27 cellular contexts compared by ENCODE assay signal in the genomic region with DNA sequence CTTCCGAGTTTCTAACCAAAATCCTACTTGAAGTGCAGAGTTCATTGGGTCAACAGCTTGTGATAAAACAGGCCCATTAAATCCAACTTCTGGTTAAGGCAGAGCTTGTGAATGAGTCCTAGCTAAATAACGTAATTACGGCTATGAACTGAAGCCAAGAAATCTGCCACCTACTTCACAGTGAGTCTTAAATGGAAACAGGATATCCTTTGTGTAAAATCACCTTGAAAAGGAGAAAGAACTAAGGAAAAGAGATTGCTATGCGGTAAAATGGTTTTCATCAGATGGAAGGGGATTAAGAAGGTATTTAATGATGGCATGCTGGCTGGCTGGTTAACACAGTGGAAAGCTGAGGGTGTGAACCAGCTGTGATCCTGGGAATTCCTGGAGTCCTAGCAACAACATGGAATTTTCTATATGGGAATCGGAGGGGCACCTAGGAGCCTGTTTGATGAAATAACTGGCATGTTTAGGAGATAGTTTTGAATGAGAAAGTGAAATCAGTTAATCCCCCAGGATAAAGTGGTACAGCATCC.
DNase-seq lines count a peak whose midpoint lies in the region; ATAC-seq, FAIRE-seq and TF ChIP-seq lines count a peak whose summit lies in the region.
"Had no signal": no experiment of that assay in that cellular context is flagged by ENCODE, and none has a peak within 500 bp of the region (broad histone marks: within the 10 kb centered on the region; RNA-seq: fewer than 3 reads in every experiment).

No MANE protein-coding gene starts in this region.

- H3K27me3 ChIP-seq in mammary epithelial cell (ENCODE audit: insufficient read depth, low read length) (peaks cover 1% of the 10 kb centered on the region), smooth muscle cell (ENCODE audit: low read depth) (no peaks in the 10 kb centered on the region), lower lobe of right lung (ENCODE audit: low read depth) (no peaks in the 10 kb centered on the region), spleen (replicated peaks in 1 of 7) (no peaks in the 10 kb centered on the region)
- H3K27me3 ChIP-seq: cardiac muscle cell, right atrium auricular region had no signal

- ATAC-seq in WTC11 (peak; percentile 80), left colon (peak; percentile 34), lower lobe of right lung (no peak)

- no peaks in the 10 kb centered on the region for H3K4me1 ChIP-seq in mammary epithelial cell (ENCODE audit: insufficient read depth, low read length)
- peaks cover 31% of the 10 kb centered on the region for H3K4me1 ChIP-seq in smooth muscle cell (ENCODE audit: low read depth)
- H3K4me1 ChIP-seq in lower lobe of right lung: no peaks in the 10 kb centered on the region
- no peaks in the 10 kb centered on the region for H3K4me1 ChIP-seq in spleen
- H3K4me1 ChIP-seq: right atrium auricular region had no signal

- no peaks in the 10 kb centered on the region for H3F3A ChIP-seq in smooth muscle cell (ENCODE audit: low read depth)

- no peaks in the 10 kb centered on the region for H3K9me3 Mint-ChIP-seq in MCF 10A (ENCODE audit: unreplicated experiment)
- H3K9me3 Mint-ChIP-seq in WTC11: peaks cover 12% of the 10 kb centered on the region
- H3K9me3 Mint-ChIP-seq: T-helper 2 cell treated with Interferon-gamma antibody and Interleukin-4, amounts not matched to agents 5 μg/mL and 100 μg/mL, for 36 hours had no signal

- no peaks in the 10 kb centered on the region for H3K36me3 Mint-ChIP-seq in MCF 10A (ENCODE audit: insufficient read depth, unreplicated experiment)
- peaks cover 7% of the 10 kb centered on the region; the same call in 1 of the 2 replicates for H3K36me3 Mint-ChIP-seq in WTC11

- no peaks in the 10 kb centered on the region for H3K79me2 ChIP-seq in mammary epithelial cell (ENCODE audit: insufficient read depth, low read length)
- H3K79me2 ChIP-seq in smooth muscle cell (ENCODE audit: low read depth): no peaks in the 10 kb centered on the region

- dilution Hi-C loops in mammary epithelial cell (cut with HindIII; ENCODE audit: low sequenced_read_pairs): no loop called here

- TF ChIP-seq CTCF in mammary epithelial cell (conservative IDR thresholded peaks at IDR 0.05 in 1 of 2, IDR thresholded peaks at IDR 0.05 in 1 of 2; ENCODE audit: extremely low read depth in 1 of 2, insufficient read depth in 1 of 2, low read depth in 1 of 2, low read length in 2 of 2) (no peak), MCF 10A (IDR thresholded peaks at IDR 0.05; ENCODE audit: unreplicated experiment) (no peak), WTC11 (IDR thresholded peaks at IDR 0.05) (no peak), smooth muscle cell (IDR thresholded peaks at IDR 0.05; ENCODE audit: borderline replicate concordance, insufficient read depth, poor library complexity, severe bottlenecking) (no peak), lower lobe of right lung (IDR thresholded peaks at IDR 0.05) (no peak), spleen (IDR thresholded peaks at IDR 0.05 in 8 of 11, conservative IDR thresholded peaks at IDR 0.05 in 3 of 11) (no peak)

- POLR2A ChIA-PET in MCF 10A (lab: Yijun Ruan, JAX): no interaction called here
- POLR2A ChIA-PET in WTC11 (lab: Charles Lee): no interaction called here

- CTCF ChIA-PET in mammary epithelial cell (lab: Charles Lee; ENCODE audit: low non-redundant PET) (no interaction called here), MCF 10A (lab: Yijun Ruan, JAX) (no interaction called here), WTC11 (lab: Charles Lee) (no interaction called here)

- no peak overlapping the region for H3K4me3 Mint-ChIP-seq in MCF 10A (ENCODE audit: unreplicated experiment)
- H3K4me3 Mint-ChIP-seq in WTC11: no peak overlapping the region
- H3K4me3 Mint-ChIP-seq: T-helper 2 cell treated with Interferon-gamma antibody and Interleukin-4, amounts not matched to agents 5 μg/mL and 100 μg/mL, for 36 hours had no signal

- in situ Hi-C loops in mammary epithelial cell (cut with MboI; ENCODE audit: low sequenced_read_pairs in 2 of 2): no loop called here

- H3K9me3 ChIP-seq in mammary epithelial cell (replicated peaks; ENCODE audit: insufficient read depth, low read length) (no peaks in the 10 kb centered on the region), smooth muscle cell (replicated peaks; ENCODE audit: low read depth) (no peaks in the 10 kb centered on the region), lower lobe of right lung (no peaks in the 10 kb centered on the region), spleen (peaks cover 0 to 12% (median 0%) of the 10 kb centered on the region in 8 donors)
- H3K9me3 ChIP-seq: right atrium auricular region had no signal

- intact Hi-C loops in mammary epithelial cell (cut with micrococcal nuclease): no loop called here
- intact Hi-C loops in MCF 10A (cut with micrococcal nuclease): no loop called here
- intact Hi-C loops in left colon (cut with DNase I, micrococcal nuclease): no loop called here
- intact Hi-C loops in lower lobe of right lung (cut with DNase I): no loop called here
- intact Hi-C loops in spleen (cut with DNase I; ENCODE audit: low total_unique reads): no loop called here

- H3K9ac ChIP-seq in mammary epithelial cell (ENCODE audit: insufficient read depth, low read length) (no peak overlapping the region), smooth muscle cell (ENCODE audit: low read depth) (no peak overlapping the region)

- H2AFZ ChIP-seq in mammary epithelial cell (ENCODE audit: low read depth, low read length): peak overlapping the region; percentile 56
- H2AFZ ChIP-seq in smooth muscle cell (ENCODE audit: low read depth): no peak overlapping the region

- H3K27me3 Mint-ChIP-seq in MCF 10A (ENCODE audit: insufficient read depth, unreplicated experiment) (peaks cover 20% of the 10 kb centered on the region), WTC11 (ENCODE audit: low read depth) (no peaks in the 10 kb centered on the region)

- H3K4me1 Mint-ChIP-seq in MCF 10A (ENCODE audit: insufficient read depth, unreplicated experiment) (no peaks in the 10 kb centered on the region), WTC11 (peaks cover 7% of the 10 kb centered on the region)

- H3K36me3 ChIP-seq in mammary epithelial cell (ENCODE audit: insufficient read depth, low read length) (no peaks in the 10 kb centered on the region), smooth muscle cell (ENCODE audit: low read depth) (no peaks in the 10 kb centered on the region), lower lobe of right lung (no peaks in the 10 kb centered on the region), spleen (no peaks in the 10 kb centered on the region)
- H3K36me3 ChIP-seq: cardiac muscle cell, right atrium auricular region, thoracic aorta had no signal

- no peak overlapping the region for H3K4me2 ChIP-seq in mammary epithelial cell (ENCODE audit: insufficient read depth, low read depth, low read length)
- H3K4me2 ChIP-seq in smooth muscle cell: peak overlapping the region; percentile 34

- no peak for TF ChIP-seq POLR2A in spleen (IDR thresholded peaks at IDR 0.05)

- H3K27ac ChIP-seq in mammary epithelial cell (ENCODE audit: insufficient read depth, low read depth, low read length): no peak overlapping the region
- no peak overlapping the region for H3K27ac ChIP-seq in smooth muscle cell (ENCODE audit: low read depth)
- H3K27ac ChIP-seq in lower lobe of right lung: no peak overlapping the region
- H3K27ac ChIP-seq in spleen: no peak overlapping the region
- H3K27ac ChIP-seq: cardiac muscle cell, right atrium auricular region, SK-N-MC, thoracic aorta had no signal

- H4K20me1 ChIP-seq in mammary epithelial cell (ENCODE audit: insufficient read depth, low read length) (no peaks in the 10 kb centered on the region), smooth muscle cell (ENCODE audit: low read depth) (no peaks in the 10 kb centered on the region)

- H3K27ac Mint-ChIP-seq in MCF 10A (ENCODE audit: low read depth, unreplicated experiment) (no peak overlapping the region), WTC11 (no peak overlapping the region)
- H3K27ac Mint-ChIP-seq: T-helper 2 cell treated with Interferon-gamma antibody and Interleukin-4, amounts not matched to agents 5 μg/mL and 100 μg/mL, for 36 hours had no signal

- BruUV-seq in mammary epithelial cell (replicated peaks; lab: Mats Ljungman, UMichigan) (no TSS peak), MCF 10A (replicated peaks; lab: Mats Ljungman, UMichigan) (no TSS peak)

- 22% methylated on average over 5 of the region's 5 CpGs for WGBS in mammary epithelial cell (ENCODE audit: low coverage, missing lambda C conversion rate)
- 29% methylated on average over 5 of the region's 5 CpGs for WGBS in smooth muscle cell (ENCODE audit: low lambda C conversion rate)
- 66 to 77% (median 69%) methylated on average over 5 of the region's 5 CpGs for WGBS in spleen, 5 donors

- no peak for FAIRE-seq in urothelium cell line (lab: Jason Lieb, UNC)
- FAIRE-seq: GM12892, kidney had no signal

- DNase-seq in mammary epithelial cell: no peak
- no peak for DNase-seq in MCF 10A (ENCODE audit: unreplicated experiment)
- DNase-seq in WTC11 (ENCODE audit: low spot score): no peak
- no peak for DNase-seq in left colon
- no peak for DNase-seq in smooth muscle cell (lab: John Stamatoyannopoulos, UW; ENCODE audit: unreplicated experiment)
- no peak for DNase-seq in urothelium cell line (ENCODE audit: low spot score)
- no peak for DNase-seq in lower lobe of right lung
- DNase-seq in spleen: no peak
- DNase-seq: activated CD4-positive, alpha-beta T cell treated with anti-CD3 and anti-CD28 coated beads for 48 hours; activated naive CD4-positive, alpha-beta T cell treated with Interleukin-2 at 50 U/mL for 16 hours; activated T-cell treated with anti-CD3 and anti-CD28 coated beads, Interleukin-2, amount 50 U/mL, for 48 hours; amniotic stem cell; cortex of kidney; HCEC 1CT; Karpas-422; kidney; NCI-H2029; occipital lobe; RPMI8226; stimulated activated naive CD4-positive, alpha-beta T cell treated with Interleukin-2 at 50 U/mL for 16 hours had no signal

- no peak overlapping the region for H3K4me3 ChIP-seq in mammary epithelial cell (replicated peaks in 1 of 3; ENCODE audit: insufficient read depth in 1 of 3, low read depth in 2 of 3, low read length in 3 of 3)
- no peak overlapping the region for H3K4me3 ChIP-seq in smooth muscle cell
- no peak overlapping the region for H3K4me3 ChIP-seq in lower lobe of right lung
- no peak overlapping the region for H3K4me3 ChIP-seq in spleen
- H3K4me3 ChIP-seq: cardiac muscle cell, lung, right atrium auricular region, SK-N-MC, thoracic aorta had no signal

TF ChIP-seq in WTC11, 78 proteins besides CTCF, POLR2A, EP300 and RAD21:
- TF ChIP-seq NFATC4 (CRISPR knock-in tag; IDR thresholded peaks at IDR 0.05): no peak
- TF ChIP-seq HMGA2 (CRISPR knock-in tag; IDR thresholded peaks at IDR 0.05): no peak
- no peak for TF ChIP-seq TP53 (CRISPR knock-in tag; IDR thresholded peaks at IDR 0.05)
- no peak for TF ChIP-seq FOXK1 (CRISPR knock-in tag; IDR thresholded peaks at IDR 0.05)

Comparison
In these comparisons a context has a peak if more than half of its experiments do, and no peak if none do; other contexts are left out.
1. ATAC-seq: peak in WTC11 (single experiment) and left colon (single experiment); none in lower lobe of right lung (0 of 2).